In the genomic region with DNA sequence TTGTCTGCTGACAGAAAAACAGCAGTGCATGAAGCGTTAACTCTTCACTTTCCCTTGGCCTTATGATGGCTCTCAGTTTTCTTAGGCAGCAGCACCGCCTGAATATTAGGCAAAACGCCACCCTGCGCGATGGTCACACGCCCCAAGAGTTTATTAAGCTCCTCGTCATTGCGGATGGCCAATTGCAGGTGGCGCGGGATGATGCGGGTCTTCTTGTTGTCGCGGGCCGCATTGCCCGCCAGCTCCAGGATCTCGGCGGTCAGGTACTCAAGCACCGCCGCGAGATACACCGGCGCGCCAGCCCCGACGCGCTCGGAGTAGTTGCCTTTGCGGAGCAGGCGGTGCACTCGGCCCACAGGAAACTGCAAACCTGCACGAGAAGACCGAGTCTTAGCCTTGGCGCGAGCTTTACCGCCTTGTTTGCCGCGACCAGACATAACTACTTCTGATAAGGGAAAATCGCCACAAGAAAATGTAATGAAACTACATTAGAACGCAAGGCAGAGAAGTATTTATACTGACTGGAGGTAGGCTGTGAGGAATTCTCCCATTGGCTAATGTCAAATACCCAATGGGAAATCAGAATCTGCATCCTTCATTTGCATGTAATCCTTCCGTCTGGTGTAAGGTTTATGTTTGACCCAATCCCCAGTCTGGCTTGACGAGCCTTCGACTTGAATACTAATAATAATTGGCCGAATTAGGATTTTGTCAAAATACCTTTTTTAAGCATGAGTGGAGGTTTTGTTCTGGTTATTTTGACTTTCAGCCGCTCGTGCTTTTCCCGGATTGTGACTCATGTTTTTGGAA, we compare ENCODE assay signal across 1 cellular context.
TF ChIP-seq lines count a peak whose summit lies in the region.

No MANE protein-coding gene starts in this region.

TF ChIP-seq in WTC11, 78 proteins besides CTCF, POLR2A, EP300 and RAD21 (continued from another document):
- TF ChIP-seq, protein P1, sequence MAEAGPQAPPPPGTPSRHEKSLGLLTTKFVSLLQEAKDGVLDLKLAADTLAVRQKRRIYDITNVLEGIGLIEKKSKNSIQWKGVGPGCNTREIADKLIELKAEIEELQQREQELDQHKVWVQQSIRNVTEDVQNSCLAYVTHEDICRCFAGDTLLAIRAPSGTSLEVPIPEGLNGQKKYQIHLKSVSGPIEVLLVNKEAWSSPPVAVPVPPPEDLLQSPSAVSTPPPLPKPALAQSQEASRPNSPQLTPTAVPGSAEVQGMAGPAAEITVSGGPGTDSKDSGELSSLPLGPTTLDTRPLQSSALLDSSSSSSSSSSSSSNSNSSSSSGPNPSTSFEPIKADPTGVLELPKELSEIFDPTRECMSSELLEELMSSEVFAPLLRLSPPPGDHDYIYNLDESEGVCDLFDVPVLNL (CRISPR knock-in tag; IDR thresholded peaks at IDR 0.05; ENCODE audit: borderline replicate concordance, low read depth) = 0 out of 2 replicates have a peak, but pooled peaks have one; percentile 30
- TF ChIP-seq SP1 (CRISPR knock-in tag; conservative IDR thresholded peaks at IDR 0.05) = peak; percentile 42
- TF ChIP-seq, protein P2, sequence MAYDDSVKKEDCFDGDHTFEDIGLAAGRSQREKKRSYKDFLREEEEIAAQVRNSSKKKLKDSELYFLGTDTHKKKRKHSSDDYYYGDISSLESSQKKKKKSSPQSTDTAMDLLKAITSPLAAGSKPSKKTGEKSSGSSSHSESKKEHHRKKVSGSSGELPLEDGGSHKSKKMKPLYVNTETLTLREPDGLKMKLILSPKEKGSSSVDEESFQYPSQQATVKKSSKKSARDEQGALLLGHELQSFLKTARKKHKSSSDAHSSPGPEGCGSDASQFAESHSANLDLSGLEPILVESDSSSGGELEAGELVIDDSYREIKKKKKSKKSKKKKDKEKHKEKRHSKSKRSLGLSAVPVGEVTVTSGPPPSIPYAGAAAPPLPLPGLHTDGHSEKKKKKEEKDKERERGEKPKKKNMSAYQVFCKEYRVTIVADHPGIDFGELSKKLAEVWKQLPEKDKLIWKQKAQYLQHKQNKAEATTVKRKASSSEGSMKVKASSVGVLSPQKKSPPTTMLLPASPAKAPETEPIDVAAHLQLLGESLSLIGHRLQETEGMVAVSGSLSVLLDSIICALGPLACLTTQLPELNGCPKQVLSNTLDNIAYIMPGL (CRISPR knock-in tag; IDR thresholded peaks at IDR 0.05) = peak; percentile 90
- TF ChIP-seq NFE2L1 (CRISPR knock-in tag; IDR thresholded peaks at IDR 0.05) = peak; percentile 82; the same call in 1 of the 2 replicates
- no peak for TF ChIP-seq ETV6 (CRISPR knock-in tag; IDR thresholded peaks at IDR 0.05)
- TF ChIP-seq FOXK1 (CRISPR knock-in tag; IDR thresholded peaks at IDR 0.05) = 0 out of 2 replicates have a peak, but pooled peaks have one; percentile 42
- 0 out of 2 replicates have a peak, but pooled peaks have one; percentile 29 for TF ChIP-seq SMAD4 (CRISPR knock-in tag; IDR thresholded peaks at IDR 0.05)
- TF ChIP-seq ZBTB43 (CRISPR knock-in tag; IDR thresholded peaks at IDR 0.05) = peak; percentile 69; the same call in 1 of the 2 replicates
- no peak for TF ChIP-seq ZNF532 (CRISPR knock-in tag; IDR thresholded peaks at IDR 0.05; ENCODE audit: borderline replicate concordance)
- peak; percentile 92 for TF ChIP-seq FOXP1 (CRISPR knock-in tag; IDR thresholded peaks at IDR 0.05; ENCODE audit: borderline replicate concordance)
- TF ChIP-seq KAT7 (CRISPR knock-in tag; IDR thresholded peaks at IDR 0.05; ENCODE audit: borderline replicate concordance) = 0 out of 2 replicates have a peak, but pooled peaks have one; percentile 32
- TF ChIP-seq GABPB1 (CRISPR knock-in tag; IDR thresholded peaks at IDR 0.05) = peak; percentile 63
- peak; percentile 43; the same call in 1 of the 2 replicates for TF ChIP-seq ERG (CRISPR knock-in tag; IDR thresholded peaks at IDR 0.05)
- TF ChIP-seq USF1 (CRISPR knock-in tag; IDR thresholded peaks at IDR 0.05) = no peak
